In the genomic region with DNA sequence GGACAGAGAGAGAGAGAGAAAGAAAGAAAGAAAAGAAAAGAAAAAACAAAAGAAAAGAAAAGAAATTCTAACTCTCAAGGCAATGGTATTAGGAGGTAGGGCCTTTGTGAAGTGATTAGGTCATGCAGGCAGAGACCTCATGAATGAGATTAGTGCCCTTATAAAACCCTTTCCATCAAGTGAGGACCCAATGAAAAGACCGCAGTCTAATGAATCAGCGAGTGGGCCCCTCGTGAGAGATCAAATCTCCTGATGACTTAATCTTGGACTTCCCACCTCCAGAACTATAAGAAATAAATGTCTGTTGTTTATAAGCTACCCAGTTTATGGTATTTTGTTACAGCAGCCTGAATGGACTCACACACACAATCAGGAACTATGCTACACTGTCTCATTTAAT, we compare ENCODE assay signal across 17 cellular contexts.
DNase-seq lines count a peak whose midpoint lies in the region; ATAC-seq and TF ChIP-seq lines count a peak whose summit lies in the region.
"Had no signal": no experiment of that assay in that cellular context is flagged by ENCODE, and none has a peak within 500 bp of the region (broad histone marks: within the 10 kb centered on the region; RNA-seq: fewer than 3 reads in every experiment).

No MANE protein-coding gene starts in this region.

- H3K27me3 ChIP-seq in tibial artery: no peaks in the 10 kb centered on the region
- H3K27me3 ChIP-seq: BLaER1 had no signal

- ATAC-seq in stimulated activated naive CD8-positive, alpha-beta T cell treated with anti-CD3 and anti-CD28 coated beads, Interleukin-15, amount 100 ng/mL, for 72 hours: no peak
- ATAC-seq in central memory CD8-positive, alpha-beta T cell (replicated peaks; ENCODE audit: extremely low read depth, poor library complexity, severe bottlenecking): no peak
- no peak for ATAC-seq in HG03565 (IDR thresholded peaks at IDR 0.05; ENCODE audit: unreplicated experiment)
- ATAC-seq: CD8-positive, alpha-beta T cell; GM23338 had no signal

- peaks cover 15 to 24% (median 17%) of the 10 kb centered on the region in 3 donors for H3K36me3 ChIP-seq in tibial artery

- H3K27me3 Mint-ChIP-seq in stimulated activated naive CD8-positive, alpha-beta T cell treated with anti-CD3 and anti-CD28 coated beads, Interleukin-15, Interleukin-2, amounts not matched to agents 100 ng/mL and 50 ng/mL, for 24 hours: no peaks in the 10 kb centered on the region
- H3K27me3 Mint-ChIP-seq in stimulated activated naive CD8-positive, alpha-beta T cell treated with anti-CD3 and anti-CD28 coated beads, Interleukin-15, amount 100 ng/mL, for 72 hours: no peaks in the 10 kb centered on the region
- H3K27me3 Mint-ChIP-seq in central memory CD8-positive, alpha-beta T cell: no peaks in the 10 kb centered on the region

- H3K9me3 Mint-ChIP-seq in stimulated activated naive CD8-positive, alpha-beta T cell treated with anti-CD3 and anti-CD28 coated beads, Interleukin-15, Interleukin-2, amounts not matched to agents 100 ng/mL and 50 ng/mL, for 24 hours: no peaks in the 10 kb centered on the region
- no peaks in the 10 kb centered on the region for H3K9me3 Mint-ChIP-seq in stimulated activated naive CD8-positive, alpha-beta T cell treated with anti-CD3 and anti-CD28 coated beads, Interleukin-15, amount 100 ng/mL, for 72 hours
- H3K9me3 Mint-ChIP-seq in central memory CD8-positive, alpha-beta T cell: no peaks in the 10 kb centered on the region

- H3K4me3 ChIP-seq in tibial artery: no peak overlapping the region
- H3K4me3 ChIP-seq: BLaER1, GM23338 had no signal

- no peaks in the 10 kb centered on the region for H3K4me1 Mint-ChIP-seq in stimulated activated naive CD8-positive, alpha-beta T cell treated with anti-CD3 and anti-CD28 coated beads, Interleukin-15, Interleukin-2, amounts not matched to agents 100 ng/mL and 50 ng/mL, for 24 hours (ENCODE audit: low read depth)
- no peaks in the 10 kb centered on the region for H3K4me1 Mint-ChIP-seq in stimulated activated naive CD8-positive, alpha-beta T cell treated with anti-CD3 and anti-CD28 coated beads, Interleukin-15, amount 100 ng/mL, for 72 hours
- H3K4me1 Mint-ChIP-seq in central memory CD8-positive, alpha-beta T cell: peaks cover 13% of the 10 kb centered on the region
- H3K4me1 Mint-ChIP-seq: CD14-positive monocyte, GM23338 had no signal

- DNase-seq in stimulated activated naive CD8-positive, alpha-beta T cell treated with anti-CD3 and anti-CD28 coated beads, Interleukin-15, amount 100 ng/mL, for 72 hours: no peak
- peak; percentile 89 for DNase-seq in NCI-H82 (lab: John Stamatoyannopoulos, UW)
- no peak for DNase-seq in central memory CD8-positive, alpha-beta T cell (ENCODE audit: low spot score in 2 of 2)
- no peak for DNase-seq in tibial artery
- no peak for DNase-seq in CD1c-positive myeloid dendritic cell (ENCODE audit: extremely low spot score)
- DNase-seq: 8988T; Calu3; CD8-positive, alpha-beta T cell; DND-41; GDM1; H7 had no signal

- H3K27ac ChIP-seq in tibial artery: no peak overlapping the region
- H3K27ac ChIP-seq: BLaER1, HL-60 had no signal

- H3K27ac Mint-ChIP-seq in stimulated activated naive CD8-positive, alpha-beta T cell treated with anti-CD3 and anti-CD28 coated beads, Interleukin-15, Interleukin-2, amounts not matched to agents 100 ng/mL and 50 ng/mL, for 24 hours: peak overlapping the region; percentile 61
- no peak overlapping the region for H3K27ac Mint-ChIP-seq in stimulated activated naive CD8-positive, alpha-beta T cell treated with anti-CD3 and anti-CD28 coated beads, Interleukin-15, amount 100 ng/mL, for 72 hours
- H3K27ac Mint-ChIP-seq in central memory CD8-positive, alpha-beta T cell (ENCODE audit: low read depth): peak overlapping the region; percentile 26
- H3K27ac Mint-ChIP-seq: CD8-positive, alpha-beta T cell; GM23338 had no signal

- H3K9me3 ChIP-seq in tibial artery: no peaks in the 10 kb centered on the region
- H3K9me3 ChIP-seq: BLaER1 had no signal

- no peak for TF ChIP-seq CTCF in tibial artery (IDR thresholded peaks at IDR 0.05)

- H3K4me1 ChIP-seq in tibial artery: no peaks in the 10 kb centered on the region

- H3K36me3 Mint-ChIP-seq in stimulated activated naive CD8-positive, alpha-beta T cell treated with anti-CD3 and anti-CD28 coated beads, Interleukin-15, Interleukin-2, amounts not matched to agents 100 ng/mL and 50 ng/mL, for 24 hours (ENCODE audit: low read depth): peaks cover 39% of the 10 kb centered on the region
- peaks cover 15% of the 10 kb centered on the region for H3K36me3 Mint-ChIP-seq in central memory CD8-positive, alpha-beta T cell (ENCODE audit: insufficient read depth)

- intact Hi-C loops in tibial artery (cut with DNase I; ENCODE audit: low total_unique reads): no loop called here

- no peak overlapping the region for H3K4me3 Mint-ChIP-seq in stimulated activated naive CD8-positive, alpha-beta T cell treated with anti-CD3 and anti-CD28 coated beads, Interleukin-15, Interleukin-2, amounts not matched to agents 100 ng/mL and 50 ng/mL, for 24 hours
- H3K4me3 Mint-ChIP-seq in stimulated activated naive CD8-positive, alpha-beta T cell treated with anti-CD3 and anti-CD28 coated beads, Interleukin-15, amount 100 ng/mL, for 72 hours: no peak overlapping the region
- no peak overlapping the region for H3K4me3 Mint-ChIP-seq in central memory CD8-positive, alpha-beta T cell
- H3K4me3 Mint-ChIP-seq: CD14-positive monocyte; CD8-positive, alpha-beta T cell; GM23338 had no signal

Comparison
In these comparisons a context has a peak if more than half of its experiments do, and no peak if none do; other contexts are left out.
1. H3K27ac Mint-ChIP-seq: peak in stimulated activated naive CD8-positive, alpha-beta T cell treated with anti-CD3 and anti-CD28 coated beads, Interleukin-15, Interleukin-2, amounts not matched to agents 100 ng/mL and 50 ng/mL, for 24 hours (single experiment) and central memory CD8-positive, alpha-beta T cell (single experiment); none in stimulated activated naive CD8-positive, alpha-beta T cell treated with anti-CD3 and anti-CD28 coated beads, Interleukin-15, amount 100 ng/mL, for 72 hours (0 of 2).